ENCODE assay signal across 21 cellular contexts in the genomic region with DNA sequence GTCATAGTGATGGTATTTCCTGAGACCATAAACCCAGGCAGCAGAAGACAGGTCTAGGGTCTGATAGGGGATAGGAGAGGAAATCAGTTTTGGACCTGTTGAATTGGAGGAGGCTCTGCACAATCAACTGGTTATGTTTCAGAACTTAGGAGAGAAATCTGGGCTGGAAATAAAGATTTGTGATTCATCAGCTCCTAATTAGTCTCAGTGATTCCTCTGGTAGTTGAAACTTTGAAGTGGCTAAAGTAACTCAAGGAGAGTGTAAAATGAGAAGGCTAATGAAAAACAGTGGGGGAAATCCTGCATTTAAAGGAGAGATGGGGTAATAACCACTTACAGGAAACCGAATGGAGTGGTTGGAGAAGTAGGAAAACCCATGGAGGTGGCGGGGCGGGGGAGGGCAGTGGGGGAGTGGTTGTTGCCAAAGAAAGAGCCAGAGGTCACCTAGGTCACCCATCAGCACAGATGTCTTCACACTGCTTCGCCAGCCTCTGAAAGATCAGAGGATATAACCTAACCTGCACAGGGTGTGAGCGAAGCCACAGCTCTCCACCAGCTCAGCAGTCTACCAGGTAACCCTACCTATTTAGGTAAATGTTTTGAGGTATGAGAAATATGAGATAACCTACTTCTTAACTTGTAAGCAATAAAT. TPM values are rescaled to one million over a fixed set of nuclear protein-coding genes. Genes with fewer than 3 reads are reported as not detected.
A peak's percentile ranks its signal among the peaks of the same experiment; 100 is the strongest.
DNase-seq lines count a peak whose midpoint lies in the region; ATAC-seq and TF ChIP-seq lines count a peak whose summit lies in the region.
"Had no signal": no experiment of that assay in that cellular context is flagged by ENCODE, and none has a peak within 500 bp of the region (broad histone marks: within the 10 kb centered on the region; RNA-seq: fewer than 3 reads in every experiment).

No MANE protein-coding gene starts in this region.

- intact Hi-C loops in vagina (cut with DNase I), result no loop called here
- intact Hi-C loops in CD4-positive, alpha-beta T cell (cut with DNase I, micrococcal nuclease), result loop anchor here in 1 of 2 experiments (5.0 kb wide), 1 partner anchor 48 kb away; no protein-coding TSS in a partner anchor

- no peak overlapping the region for H3K4me3 Mint-ChIP-seq in neural progenitor cell
- no peak overlapping the region for H3K4me3 Mint-ChIP-seq in CD4-positive, alpha-beta T cell
- H3K4me3 Mint-ChIP-seq: brain had no signal

- DNase-seq in NCI-H82 (lab: John Stamatoyannopoulos, UW) (peak; percentile 11), NCI-H82 treated with DMSO at 0.1 percent for 48 hours (lab: John Stamatoyannopoulos, UW; ENCODE audit: unreplicated experiment) (no peak), MV-4-11 (lab: John Stamatoyannopoulos, UW) (peak; percentile 47), astrocyte of the hippocampus (ENCODE audit: low read depth, low spot score) (peak; percentile 29), neural progenitor cell (ENCODE audit: low spot score) (peak; percentile 52), vagina (ENCODE audit: extremely low spot score in 2 of 2) (no peak), NOMO-1 (lab: John Stamatoyannopoulos, UW; ENCODE audit: unreplicated experiment in 2 of 2) (no peak)
- DNase-seq in CD4-positive, alpha-beta T cell, result no peak
- DNase-seq: 8988T; activated CD4-positive, alpha-beta T cell treated with anti-CD3 and anti-CD28 coated beads for 48 hours; activated naive CD4-positive, alpha-beta T cell; C1 segment of cervical spinal cord; DMS153; foreskin keratinocyte; hypothalamus; NCI-H526 treated with DMSO at 0.1 percent for 48 hours; PC-9; retina had no signal

- H3K4me1 ChIP-seq in neural progenitor cell (peaks cover 16% of the 10 kb centered on the region), vagina (no peaks in the 10 kb centered on the region)
- H3K4me1 ChIP-seq: foreskin keratinocyte had no signal

- no peak for TF ChIP-seq POLR2A in vagina (IDR thresholded peaks at IDR 0.05)

- H3K4me2 ChIP-seq in neural progenitor cell, result peak overlapping the region; percentile 36
- H3K4me2 ChIP-seq: PC-9 had no signal

- H3K4me3 ChIP-seq in neural progenitor cell, result no peak overlapping the region
- no peak overlapping the region for H3K4me3 ChIP-seq in vagina
- H3K4me3 ChIP-seq: coronary artery, PC-9, thoracic aorta had no signal

- no peak overlapping the region for H2AFZ ChIP-seq in neural progenitor cell (replicated peaks)
- H2AFZ ChIP-seq: PC-9 had no signal

- no peaks in the 10 kb centered on the region for H3K79me2 ChIP-seq in neural progenitor cell (ENCODE audit: low read depth)

- no peak overlapping the region for H3K9ac ChIP-seq in neural progenitor cell

- no peaks in the 10 kb centered on the region for H3K9me3 Mint-ChIP-seq in neural progenitor cell
- H3K9me3 Mint-ChIP-seq in CD4-positive, alpha-beta T cell, result no peaks in the 10 kb centered on the region
- H3K9me3 Mint-ChIP-seq: brain had no signal

- peaks cover 6% of the 10 kb centered on the region for H3K36me3 Mint-ChIP-seq in neural progenitor cell
- H3K36me3 Mint-ChIP-seq in CD4-positive, alpha-beta T cell (ENCODE audit: low read depth), result peaks cover 23% of the 10 kb centered on the region

- H3F3A ChIP-seq in neural progenitor cell (ENCODE audit: low read depth), result peaks cover 16% of the 10 kb centered on the region

- H3K27ac Mint-ChIP-seq in neural progenitor cell, result no peak overlapping the region
- no peak overlapping the region for H3K27ac Mint-ChIP-seq in CD4-positive, alpha-beta T cell
- H3K27ac Mint-ChIP-seq: brain had no signal

- H3K4me1 Mint-ChIP-seq in neural progenitor cell, result peaks cover 22% of the 10 kb centered on the region
- no peaks in the 10 kb centered on the region for H3K4me1 Mint-ChIP-seq in CD4-positive, alpha-beta T cell (ENCODE audit: low read depth)

- H3K36me3 ChIP-seq in neural progenitor cell, result no peaks in the 10 kb centered on the region
- H3K36me3 ChIP-seq in vagina, result no peaks in the 10 kb centered on the region
- H3K36me3 ChIP-seq: thoracic aorta had no signal

- CTCF ChIA-PET in CD4-positive, alpha-beta T cell (lab: Charles Lee), result no interaction called here

- TF ChIP-seq CTCF in neural progenitor cell (IDR thresholded peaks at IDR 0.05) (no peak), vagina (IDR thresholded peaks at IDR 0.05) (no peak)
- TF ChIP-seq CTCF in CD4-positive, alpha-beta T cell (IDR thresholded peaks at IDR 0.05), result no peak

- H4K20me1 ChIP-seq in neural progenitor cell (ENCODE audit: low read depth), result no peaks in the 10 kb centered on the region

- peak overlapping the region; percentile 75 for H3K27ac ChIP-seq in neural progenitor cell
- H3K27ac ChIP-seq in vagina, result no peak overlapping the region
- no peak overlapping the region for H3K27ac ChIP-seq in CD4-positive, alpha-beta T cell (ENCODE audit: low read depth, low read length)
- H3K27ac ChIP-seq: coronary artery, foreskin keratinocyte, PC-9, thoracic aorta had no signal

- no peaks in the 10 kb centered on the region for H3K27me3 ChIP-seq in neural progenitor cell
- no peaks in the 10 kb centered on the region for H3K27me3 ChIP-seq in vagina
- H3K27me3 ChIP-seq in CD4-positive, alpha-beta T cell (ENCODE audit: control insufficient read depth, insufficient read depth, low read length), result no peaks in the 10 kb centered on the region
- H3K27me3 ChIP-seq: foreskin keratinocyte had no signal

- no peaks in the 10 kb centered on the region for H3K27me3 Mint-ChIP-seq in neural progenitor cell (ENCODE audit: insufficient read depth, low read depth)
- no peaks in the 10 kb centered on the region for H3K27me3 Mint-ChIP-seq in CD4-positive, alpha-beta T cell
- H3K27me3 Mint-ChIP-seq: brain had no signal

- POLR2A ChIA-PET in CD4-positive, alpha-beta T cell (lab: Charles Lee), result no interaction called here

- no peak for ATAC-seq in CD4-positive, alpha-beta T cell (ENCODE audit: poor library complexity)
- ATAC-seq: foreskin keratinocyte had no signal

- H3K9me3 ChIP-seq in neural progenitor cell (ENCODE audit: low read depth) (no peaks in the 10 kb centered on the region), vagina (no peaks in the 10 kb centered on the region)
- H3K9me3 ChIP-seq in CD4-positive, alpha-beta T cell (ENCODE audit: control insufficient read depth, low read length), result no peaks in the 10 kb centered on the region
- H3K9me3 ChIP-seq: thoracic aorta had no signal

RNA-seq across cellular contexts. Expression of a gene that starts 32.6 kb away (rescaled TPM):
- 11.1 and 17.2 TPM in 2 replicates for total RNA-seq in neural progenitor cell (ENCODE audit: low replicate concordance)
- 13.5 TPM for total RNA-seq in vagina
- 10 to 100 TPM; 22.2 to 27.9 TPM for total RNA-seq in CD4-positive, alpha-beta T cell

RNA-seq across cellular contexts. Expression of a gene that starts 54.2 kb away (rescaled TPM):
- total RNA-seq in neural progenitor cell (ENCODE audit: low replicate concordance), result 3.5 and 4.1 TPM in 2 replicates
- total RNA-seq in vagina, result 11.3 TPM
- total RNA-seq in CD4-positive, alpha-beta T cell, result 10 to 100 TPM; 11.3 to 12.0 TPM

Comparison
In these comparisons a context has a peak if more than half of its experiments do, and no peak if none do; other contexts are left out.
1. DNase-seq: peak in NCI-H82 (single experiment), MV-4-11 (single experiment), astrocyte of the hippocampus (single experiment) and neural progenitor cell (single experiment); none in NCI-H82 treated with DMSO at 0.1 percent for 48 hours (single experiment), vagina (0 of 2), NOMO-1 (0 of 2) and CD4-positive, alpha-beta T cell (0 of 10).